ENCODE assay signal across 28 cellular contexts in genomic region chr9:109003116-109003515, GRCh38.
"Had no signal": no experiment of that assay in that cellular context is flagged by ENCODE, and none has a peak within 500 bp of the region (broad histone marks: within the 10 kb centered on the region; RNA-seq: fewer than 3 reads in every experiment).

No MANE protein-coding gene starts in this region.

- H3K4me3 ChIP-seq: colonic mucosa, dorsolateral prefrontal cortex, esophagus squamous epithelium, gastrocnemius medialis, heart right ventricle, left lung, lower lobe of right lung, mucosa of descending colon had no signal

- H3K36me3 ChIP-seq: colonic mucosa, gastrocnemius medialis, heart right ventricle, left lung, lower lobe of right lung had no signal

- ATAC-seq: effector memory CD8-positive, alpha-beta T cell; esophagus mucosa; gastrocnemius medialis; heart right ventricle; left cardiac atrium; left lung; left ventricle myocardium superior; lower lobe of right lung; mucosa of descending colon had no signal

- H3K27ac Mint-ChIP-seq: effector memory CD8-positive, alpha-beta T cell; endodermal cell; mesothelial cell of epicardium had no signal

- DNase-seq: colonic mucosa; dermis blood vessel endothelial cell; dorsolateral prefrontal cortex; effector CD4-positive, alpha-beta T cell; effector memory CD8-positive, alpha-beta T cell; endodermal cell; erythroblast; esophagus squamous epithelium; foreskin fibroblast; foreskin melanocyte; gastrocnemius medialis; glutamatergic neuron; head of caudate nucleus; heart right ventricle; hippocampal formation; left cardiac atrium; left lung; left ventricle myocardium superior; lower lobe of right lung; mesenchymal stem cell; mucosa of descending colon; naive B cell had no signal

- H3K27ac ChIP-seq: colonic mucosa, dorsolateral prefrontal cortex, epithelial cell of prostate, esophagus squamous epithelium, gastrocnemius medialis, heart right ventricle, left lung, lower lobe of right lung had no signal

- H3K4me3 Mint-ChIP-seq: effector memory CD8-positive, alpha-beta T cell; endodermal cell; mesothelial cell of epicardium; naive B cell had no signal

- FAIRE-seq: endometrium, islet of Langerhans, keratinocyte had no signal

- H3K4me1 ChIP-seq: colonic mucosa, gastrocnemius medialis, left lung, lower lobe of right lung had no signal

- H3K4me1 Mint-ChIP-seq: naive B cell had no signal

- H3K9me3 ChIP-seq: colonic mucosa had no signal

- H3K27me3 ChIP-seq: colonic mucosa, dorsolateral prefrontal cortex, gastrocnemius medialis, heart right ventricle, left lung had no signal

- H3K27me3 Mint-ChIP-seq: effector memory CD8-positive, alpha-beta T cell had no signal
